Comparison of ENCODE assay signal across 8 cellular contexts in the genomic region with DNA sequence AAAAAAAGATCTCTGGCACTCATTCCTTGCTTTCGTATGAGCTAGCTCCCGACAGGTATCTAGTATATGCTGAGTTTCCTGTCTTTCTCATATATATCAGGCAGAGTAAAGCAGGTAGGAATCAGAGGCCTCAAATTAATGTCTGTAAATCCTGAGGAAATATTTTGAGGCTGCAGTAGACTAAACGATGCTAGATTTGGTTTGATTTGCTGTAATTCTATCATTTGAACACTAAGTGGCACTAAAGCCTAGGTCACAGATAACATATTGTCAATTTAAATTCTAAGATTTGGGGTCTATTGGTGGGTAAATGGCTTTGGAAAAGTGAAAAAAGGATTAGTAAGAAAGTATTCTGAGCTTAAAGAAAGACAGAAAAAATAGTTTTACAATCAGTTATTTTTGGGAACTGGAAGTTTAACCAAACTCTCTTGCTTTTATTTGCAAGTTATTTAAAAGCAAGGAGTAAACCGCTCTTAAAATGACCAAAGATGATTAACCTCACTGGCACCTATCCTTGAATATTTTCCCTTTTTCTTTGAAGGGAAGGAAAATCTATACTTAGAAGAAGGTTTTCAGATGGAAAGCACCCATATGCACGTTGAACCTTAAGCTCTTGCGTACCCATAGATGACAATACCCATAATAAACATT.
DNase-seq lines count a peak whose midpoint lies in the region; ATAC-seq and TF ChIP-seq lines count a peak whose summit lies in the region.

No MANE protein-coding gene starts in this region.

- H4K20me1 ChIP-seq in OCI-LY1 (ENCODE audit: insufficient read depth, low read length): no peaks in the 10 kb centered on the region

- no peaks in the 10 kb centered on the region for H3K36me3 Mint-ChIP-seq in stimulated activated naive B cell treated with anti-CD40 and anti-IgM and Interleukin-4, amounts not matched to agents 10 μg/mL and 1 μg/mL and 100 μg/mL, for 72 hours

- no peaks in the 10 kb centered on the region for H3K4me1 Mint-ChIP-seq in stimulated activated naive B cell treated with anti-CD40 and anti-IgM and Interleukin-4, amounts not matched to agents 10 μg/mL and 1 μg/mL and 100 μg/mL, for 72 hours

- no peak overlapping the region for H3K9ac ChIP-seq in OCI-LY1 (ENCODE audit: low read length)

- peaks cover 3% of the 10 kb centered on the region; the same call in 1 of the 2 replicates for H3F3A ChIP-seq in OCI-LY1 (ENCODE audit: insufficient read depth, low read length)

- no peaks in the 10 kb centered on the region for H3K36me3 ChIP-seq in OCI-LY1 (ENCODE audit: insufficient read depth, low read length)

- H3K4me3 ChIP-seq in OCI-LY1 (ENCODE audit: low read depth, low read length, poor library complexity, severe bottlenecking) (no peak overlapping the region), epithelial cell of esophagus (ENCODE audit: low read length) (no peak overlapping the region)

- TF ChIP-seq CTCF in OCI-LY1 (IDR thresholded peaks at IDR 0.05; ENCODE audit: low read length) (peak; percentile 86), epithelial cell of esophagus (IDR thresholded peaks at IDR 0.05; ENCODE audit: insufficient read depth, low read depth, low read length, missing control alignments) (peak; percentile 58)

- no peaks in the 10 kb centered on the region for H3K9me3 ChIP-seq in OCI-LY1 (ENCODE audit: low read length)

- H3K9me3 Mint-ChIP-seq in stimulated activated naive B cell treated with anti-CD40 and anti-IgM and Interleukin-4, amounts not matched to agents 10 μg/mL and 1 μg/mL and 100 μg/mL, for 72 hours: no peaks in the 10 kb centered on the region

- no peak overlapping the region for H3K4me2 ChIP-seq in OCI-LY1 (ENCODE audit: low read length)

- H3K27ac ChIP-seq in OCI-LY1 (ENCODE audit: low read depth, low read length, poor library complexity, severe bottlenecking): no peak overlapping the region

- no peaks in the 10 kb centered on the region for H3K27me3 ChIP-seq in OCI-LY1 (ENCODE audit: insufficient read depth, low read length)

- no peaks in the 10 kb centered on the region for H3K4me1 ChIP-seq in OCI-LY1 (ENCODE audit: insufficient read depth, low read length, severe bottlenecking)

- H3K27ac Mint-ChIP-seq in stimulated activated naive B cell treated with anti-CD40 and anti-IgM and Interleukin-4, amounts not matched to agents 10 μg/mL and 1 μg/mL and 100 μg/mL, for 72 hours: no peak overlapping the region

- DNase-seq in SIG-M5 treated with dmso at 0.1 percent for 504 hours (lab: John Stamatoyannopoulos, UW; ENCODE audit: unreplicated experiment): peak; percentile 47
- no peak for DNase-seq in SIG-M5 (lab: John Stamatoyannopoulos, UW)
- DNase-seq in epithelial cell of esophagus (ENCODE audit: low read depth): peak; percentile 24
- DNase-seq in putamen (ENCODE audit: low spot score): peak; percentile 19
- no peak for DNase-seq in stimulated activated naive B cell treated with anti-CD40 and anti-IgM and Interleukin-4, amounts not matched to agents 10 μg/mL and 1 μg/mL and 100 μg/mL, for 72 hours
- DNase-seq in amygdala (lab: John Stamatoyannopoulos, UW): no peak

- ATAC-seq in HG03097 (IDR thresholded peaks at IDR 0.05; ENCODE audit: low FRiP score, unreplicated experiment): peak; percentile 67
- ATAC-seq in stimulated activated naive B cell treated with anti-CD40 and anti-IgM and Interleukin-4, amounts not matched to agents 10 μg/mL and 1 μg/mL and 100 μg/mL, for 72 hours (replicated peaks): no peak

- H3K9me2 ChIP-seq in OCI-LY1 (ENCODE audit: low read depth, low read length): no peaks in the 10 kb centered on the region

- H3K27me3 Mint-ChIP-seq in stimulated activated naive B cell treated with anti-CD40 and anti-IgM and Interleukin-4, amounts not matched to agents 10 μg/mL and 1 μg/mL and 100 μg/mL, for 72 hours: peaks cover 0 to 4% of the 10 kb centered on the region in 2 donors

- no peaks in the 10 kb centered on the region for H3K79me2 ChIP-seq in OCI-LY1 (ENCODE audit: insufficient read depth, low read length)

- H3K4me3 Mint-ChIP-seq in stimulated activated naive B cell treated with anti-CD40 and anti-IgM and Interleukin-4, amounts not matched to agents 10 μg/mL and 1 μg/mL and 100 μg/mL, for 72 hours: no peak overlapping the region

- no peak overlapping the region for H2AFZ ChIP-seq in OCI-LY1 (ENCODE audit: low read length)

Comparison
In these comparisons a context has a peak if more than half of its experiments do, and no peak if none do; other contexts are left out.
1. DNase-seq: peak in SIG-M5 treated with dmso at 0.1 percent for 504 hours (single experiment), epithelial cell of esophagus (single experiment) and putamen (single experiment); none in SIG-M5 (single experiment), stimulated activated naive B cell treated with anti-CD40 and anti-IgM and Interleukin-4, amounts not matched to agents 10 μg/mL and 1 μg/mL and 100 μg/mL, for 72 hours (single experiment) and amygdala (0 of 56).